ENCODE assay signal across 14 cellular contexts in the genomic region with DNA sequence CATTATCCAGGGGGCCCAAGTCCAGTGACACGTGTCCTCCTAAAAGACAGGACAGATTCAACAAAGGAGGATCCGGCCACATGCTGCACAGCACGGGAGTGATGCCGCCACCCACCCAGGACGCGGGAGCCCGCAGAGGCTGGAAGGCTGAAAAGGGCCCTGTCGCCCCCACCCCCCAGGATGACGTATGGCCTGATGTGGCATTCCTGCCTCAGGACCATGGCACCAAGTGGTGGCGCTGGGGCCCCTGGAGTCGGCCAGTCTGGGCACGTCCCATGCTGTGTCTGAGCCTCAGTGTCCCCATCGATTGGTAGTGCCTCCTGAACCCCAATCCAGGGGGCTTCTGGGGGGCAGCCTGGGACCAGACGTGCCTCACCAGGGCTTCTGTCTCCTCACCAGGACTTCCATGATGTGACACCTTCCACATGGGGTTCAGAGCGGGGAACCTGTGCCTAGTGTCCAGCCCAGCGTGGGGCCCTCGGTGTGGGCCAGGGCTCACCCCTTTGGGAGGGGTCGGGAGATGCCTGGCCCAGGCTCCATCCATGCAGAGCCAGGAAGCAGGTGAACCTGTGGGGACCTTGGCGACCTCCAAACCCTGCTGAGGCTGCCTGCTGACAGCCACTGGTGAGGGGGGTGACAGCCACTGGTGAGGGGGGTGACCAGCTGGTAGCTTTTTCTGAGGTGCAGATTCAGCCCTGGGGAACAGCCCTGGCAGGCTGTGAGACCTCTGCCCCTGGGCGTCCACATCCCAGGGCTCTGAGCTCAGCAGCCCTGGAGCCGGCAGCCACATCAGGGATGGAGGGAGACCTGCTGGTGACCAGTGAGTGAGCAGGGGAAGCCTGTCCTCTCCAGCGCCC.
DNase-seq lines count a peak whose midpoint lies in the region; ATAC-seq and TF ChIP-seq lines count a peak whose summit lies in the region.
"Had no signal": no experiment of that assay in that cellular context is flagged by ENCODE, and none has a peak within 500 bp of the region (broad histone marks: within the 10 kb centered on the region; RNA-seq: fewer than 3 reads in every experiment).

No MANE protein-coding gene starts in this region.

- ATAC-seq in left lung, result no peak
- peak; percentile 17 for ATAC-seq in stimulated activated effector memory CD8-positive, alpha-beta T cell treated with anti-CD3 and anti-CD28 coated beads, Interleukin-12 subunit alpha, Interleukin-12 subunit beta, amount 100 ng/mL, for 72 hours
- no peak for ATAC-seq in stimulated activated naive CD8-positive, alpha-beta T cell treated with anti-CD3 and anti-CD28 coated beads, Interleukin-15, amount 100 ng/mL, for 72 hours
- no peak for ATAC-seq in HG02938 (IDR thresholded peaks at IDR 0.05; ENCODE audit: unreplicated experiment)
- ATAC-seq in GM18861 (IDR thresholded peaks at IDR 0.05; ENCODE audit: unreplicated experiment), result no peak
- ATAC-seq: CD8-positive, alpha-beta T cell had no signal

- H3K9me3 Mint-ChIP-seq in activated naive CD4-positive, alpha-beta T cell treated with anti-CD3 and anti-CD28 coated beads, Interleukin-2, amount 10 ng/mL, durations not matched to agents 7 days and 5 days, result no peaks in the 10 kb centered on the region
- H3K9me3 Mint-ChIP-seq in stimulated activated effector memory CD8-positive, alpha-beta T cell treated with anti-CD3 and anti-CD28 coated beads, Interleukin-12 subunit alpha, Interleukin-12 subunit beta, amount 100 ng/mL, for 72 hours, result no peaks in the 10 kb centered on the region
- no peaks in the 10 kb centered on the region for H3K9me3 Mint-ChIP-seq in stimulated activated naive CD8-positive, alpha-beta T cell treated with anti-CD3 and anti-CD28 coated beads, Interleukin-15, amount 100 ng/mL, for 72 hours
- H3K9me3 Mint-ChIP-seq: CD8-positive, alpha-beta T cell had no signal

- H3K4me3 Mint-ChIP-seq in activated naive CD4-positive, alpha-beta T cell treated with anti-CD3 and anti-CD28 coated beads, Interleukin-2, amount 10 ng/mL, durations not matched to agents 7 days and 5 days, result no peak overlapping the region
- no peak overlapping the region for H3K4me3 Mint-ChIP-seq in stimulated activated effector memory CD8-positive, alpha-beta T cell treated with anti-CD3 and anti-CD28 coated beads, Interleukin-12 subunit alpha, Interleukin-12 subunit beta, amount 100 ng/mL, for 72 hours
- H3K4me3 Mint-ChIP-seq in stimulated activated naive CD8-positive, alpha-beta T cell treated with anti-CD3 and anti-CD28 coated beads, Interleukin-15, amount 100 ng/mL, for 72 hours, result no peak overlapping the region
- H3K4me3 Mint-ChIP-seq: CD8-positive, alpha-beta T cell had no signal

- CTCF ChIA-PET in activated naive CD4-positive, alpha-beta T cell treated with anti-CD3 and anti-CD28 coated beads, Interleukin-2, amount 10 ng/mL, durations not matched to agents 7 days and 5 days (lab: Charles Lee), result no interaction called here

- H3K36me3 ChIP-seq in WERI-Rb-1 (no peaks in the 10 kb centered on the region), left lung (no peaks in the 10 kb centered on the region)

- no peaks in the 10 kb centered on the region for H3K27me3 Mint-ChIP-seq in activated naive CD4-positive, alpha-beta T cell treated with anti-CD3 and anti-CD28 coated beads, Interleukin-2, amount 10 ng/mL, durations not matched to agents 7 days and 5 days
- no peaks in the 10 kb centered on the region for H3K27me3 Mint-ChIP-seq in stimulated activated naive CD8-positive, alpha-beta T cell treated with anti-CD3 and anti-CD28 coated beads, Interleukin-15, amount 100 ng/mL, for 72 hours

- no peaks in the 10 kb centered on the region for H3K4me1 ChIP-seq in left lung

- H3K4me1 Mint-ChIP-seq in activated naive CD4-positive, alpha-beta T cell treated with anti-CD3 and anti-CD28 coated beads, Interleukin-2, amount 10 ng/mL, durations not matched to agents 7 days and 5 days, result peaks cover 3% of the 10 kb centered on the region
- peaks cover under 1% of the 10 kb centered on the region for H3K4me1 Mint-ChIP-seq in stimulated activated effector memory CD8-positive, alpha-beta T cell treated with anti-CD3 and anti-CD28 coated beads, Interleukin-12 subunit alpha, Interleukin-12 subunit beta, amount 100 ng/mL, for 72 hours
- peaks cover 7% of the 10 kb centered on the region for H3K4me1 Mint-ChIP-seq in stimulated activated naive CD8-positive, alpha-beta T cell treated with anti-CD3 and anti-CD28 coated beads, Interleukin-15, amount 100 ng/mL, for 72 hours

- H3K27ac ChIP-seq in WERI-Rb-1, result no peak overlapping the region
- no peak overlapping the region for H3K27ac ChIP-seq in left lung
- H3K27ac ChIP-seq: RWPE1 had no signal

- no peak overlapping the region for H3K4me3 ChIP-seq in WERI-Rb-1 (ENCODE audit: low read depth, low read length)
- H3K4me3 ChIP-seq in left lung, result no peak overlapping the region

- H3K27me3 ChIP-seq in WERI-Rb-1 (ENCODE audit: insufficient read depth, low read depth, severe bottlenecking), result no peaks in the 10 kb centered on the region
- H3K27me3 ChIP-seq in left lung, result no peaks in the 10 kb centered on the region

- H3K36me3 Mint-ChIP-seq in activated naive CD4-positive, alpha-beta T cell treated with anti-CD3 and anti-CD28 coated beads, Interleukin-2, amount 10 ng/mL, durations not matched to agents 7 days and 5 days, result no peaks in the 10 kb centered on the region
- H3K36me3 Mint-ChIP-seq in stimulated activated effector memory CD8-positive, alpha-beta T cell treated with anti-CD3 and anti-CD28 coated beads, Interleukin-12 subunit alpha, Interleukin-12 subunit beta, amount 100 ng/mL, for 72 hours, result no peaks in the 10 kb centered on the region

- H3K9me3 ChIP-seq in WERI-Rb-1 (ENCODE audit: severe bottlenecking) (no peaks in the 10 kb centered on the region), left lung (no peaks in the 10 kb centered on the region)

- intact Hi-C loops in left lung (cut with DNase I), result loop anchor here in 1 of 2 donors (10.0 kb wide), 1 partner anchor 215 kb away; a partner anchor contains a TSS

- TF ChIP-seq CTCF in WERI-Rb-1 (IDR thresholded peaks at IDR 0.05; ENCODE audit: low read depth, low read length) (no peak), left lung (IDR thresholded peaks at IDR 0.05) (no peak)

- DNase-seq in WERI-Rb-1 (peak; percentile 3), left lung (peak; percentile 27 to 69)
- DNase-seq in activated naive CD4-positive, alpha-beta T cell treated with anti-CD3 and anti-CD28 coated beads, Interleukin-2, amount 10 ng/mL, durations not matched to agents 7 days and 5 days, result peak; percentile 16
- no peak for DNase-seq in stimulated activated effector memory CD8-positive, alpha-beta T cell treated with anti-CD3 and anti-CD28 coated beads, Interleukin-12 subunit alpha, Interleukin-12 subunit beta, amount 100 ng/mL, for 72 hours (ENCODE audit: low spot score in 2 of 2)
- no peak for DNase-seq in stimulated activated naive CD8-positive, alpha-beta T cell treated with anti-CD3 and anti-CD28 coated beads, Interleukin-15, amount 100 ng/mL, for 72 hours
- DNase-seq: IMR-90, mesenchymal stem cell, NCI-H1417, NCI-H524 treated with DMSO at 0.1 percent for 48 hours, T-helper 9 cell had no signal

- no peak overlapping the region for H3K27ac Mint-ChIP-seq in activated naive CD4-positive, alpha-beta T cell treated with anti-CD3 and anti-CD28 coated beads, Interleukin-2, amount 10 ng/mL, durations not matched to agents 7 days and 5 days
- H3K27ac Mint-ChIP-seq in stimulated activated effector memory CD8-positive, alpha-beta T cell treated with anti-CD3 and anti-CD28 coated beads, Interleukin-12 subunit alpha, Interleukin-12 subunit beta, amount 100 ng/mL, for 72 hours, result no peak overlapping the region
- H3K27ac Mint-ChIP-seq in stimulated activated naive CD8-positive, alpha-beta T cell treated with anti-CD3 and anti-CD28 coated beads, Interleukin-15, amount 100 ng/mL, for 72 hours, result no peak overlapping the region
- H3K27ac Mint-ChIP-seq: CD8-positive, alpha-beta T cell had no signal

Comparison
In these comparisons a context has a peak if more than half of its experiments do, and no peak if none do; other contexts are left out.
1. DNase-seq: peak in WERI-Rb-1 (single experiment), activated naive CD4-positive, alpha-beta T cell treated with anti-CD3 and anti-CD28 coated beads, Interleukin-2, amount 10 ng/mL, durations not matched to agents 7 days and 5 days (single experiment) and left lung (2 of 2); none in stimulated activated effector memory CD8-positive, alpha-beta T cell treated with anti-CD3 and anti-CD28 coated beads, Interleukin-12 subunit alpha, Interleukin-12 subunit beta, amount 100 ng/mL, for 72 hours (0 of 2) and stimulated activated naive CD8-positive, alpha-beta T cell treated with anti-CD3 and anti-CD28 coated beads, Interleukin-15, amount 100 ng/mL, for 72 hours (0 of 2).